Comparison of ENCODE assay signal across 21 cellular contexts in genomic region chr3:37329465-37329864, GRCh38.
DNase-seq lines count a peak whose midpoint lies in the region; ATAC-seq and TF ChIP-seq lines count a peak whose summit lies in the region.
"Had no signal": no experiment of that assay in that cellular context is flagged by ENCODE, and none has a peak within 500 bp of the region (broad histone marks: within the 10 kb centered on the region; RNA-seq: fewer than 3 reads in every experiment).

No MANE protein-coding gene starts in this region.

- peaks cover 17% of the 10 kb centered on the region for H3K4me1 ChIP-seq in left ventricle myocardium inferior
- H3K4me1 ChIP-seq in psoas muscle, result no peaks in the 10 kb centered on the region
- H3K4me1 ChIP-seq in subcutaneous abdominal adipose tissue (ENCODE audit: control insufficient read depth in 5 of 5, insufficient read depth in 5 of 5, low read length in 5 of 5), result peaks cover 0 to 30% (median 9%) of the 10 kb centered on the region in 5 donors
- H3K4me1 ChIP-seq: BE2C, HAP-1 had no signal

- H3K4me3 ChIP-seq in left ventricle myocardium inferior (peak overlapping the region; percentile 9), psoas muscle (peak overlapping the region; percentile 10), subcutaneous abdominal adipose tissue (ENCODE audit: low read depth in 1 of 5, low read length in 5 of 5) (peak overlapping the region in 1 of 5 donors; percentile 38)
- H3K4me3 ChIP-seq: GM23338, HAP-1 had no signal

- H3K9me3 ChIP-seq in left ventricle myocardium inferior (replicated peaks), result no peaks in the 10 kb centered on the region
- H3K9me3 ChIP-seq in psoas muscle, result no peaks in the 10 kb centered on the region
- H3K9me3 ChIP-seq in subcutaneous abdominal adipose tissue (ENCODE audit: control insufficient read depth in 5 of 5, low read length in 5 of 5), result no peaks in the 10 kb centered on the region
- H3K9me3 ChIP-seq: BE2C; BLaER1 treated with 17β-estradiol and CSF1 and Interleukin-3, amounts not matched to agents 10 nM and 100 nM; HAP-1 had no signal

- H3K27ac Mint-ChIP-seq in natural killer cell treated with Interleukin-12 subunit alpha and Interleukin-12 subunit beta and Interleukin-15 and Interleukin-18, amount 100 ng/mL, for 72 hours, result no peak overlapping the region
- H3K27ac Mint-ChIP-seq: CD4-positive, alpha-beta T cell; GM23338; HFFc6 had no signal

- H3K9ac ChIP-seq in subcutaneous abdominal adipose tissue (ENCODE audit: low read length in 5 of 5), result no peak overlapping the region

- intact Hi-C loops in left ventricle myocardium inferior (cut with micrococcal nuclease) (no loop called here), left ventricle myocardium superior (cut with micrococcal nuclease) (no loop called here), psoas muscle (cut with DNase I) (no loop called here)

- no peaks in the 10 kb centered on the region for H3K9me3 Mint-ChIP-seq in natural killer cell treated with Interleukin-12 subunit alpha and Interleukin-12 subunit beta and Interleukin-15 and Interleukin-18, amount 100 ng/mL, for 72 hours
- H3K9me3 Mint-ChIP-seq: CD4-positive, alpha-beta T cell; CD8-positive, alpha-beta memory T cell; GM23338; HFFc6 had no signal

- no peaks in the 10 kb centered on the region for H3K27me3 ChIP-seq in left ventricle myocardium inferior (ENCODE audit: low read depth)
- H3K27me3 ChIP-seq in psoas muscle (ENCODE audit: insufficient read depth in 3 of 3, low read length in 2 of 3), result no peaks in the 10 kb centered on the region
- H3K27me3 ChIP-seq in subcutaneous abdominal adipose tissue (ENCODE audit: control insufficient read depth in 5 of 5, insufficient read depth in 4 of 5, low read length in 5 of 5), result no peaks in the 10 kb centered on the region
- H3K27me3 ChIP-seq: BE2C; BLaER1 treated with 17β-estradiol and CSF1 and Interleukin-3, amounts not matched to agents 10 nM and 100 nM had no signal

- DNase-seq in left ventricle myocardium inferior (no peak), left ventricle myocardium superior (no peak), psoas muscle (no peak), GOT3 (lab: John Stamatoyannopoulos, UW) (no peak)
- no peak for DNase-seq in natural killer cell treated with Interleukin-12 subunit alpha and Interleukin-12 subunit beta and Interleukin-15 and Interleukin-18, amount 100 ng/mL, for 72 hours (ENCODE audit: low spot score)
- DNase-seq: ACHN; AML-193; BE2C; CD4-positive, alpha-beta T cell; CD8-positive, alpha-beta memory T cell; DMS53; DMS79 treated with DMSO at 0.1 percent for 48 hours; HFFc6 had no signal

- no peak for TF ChIP-seq CTCF in left ventricle myocardium inferior (IDR thresholded peaks at IDR 0.05; ENCODE audit: borderline replicate concordance)
- no peak for TF ChIP-seq CTCF in psoas muscle (IDR thresholded peaks at IDR 0.05)

- H3K36me3 Mint-ChIP-seq in natural killer cell treated with Interleukin-12 subunit alpha and Interleukin-12 subunit beta and Interleukin-15 and Interleukin-18, amount 100 ng/mL, for 72 hours, result peaks cover 52% of the 10 kb centered on the region

- no peak overlapping the region for H3K4me3 Mint-ChIP-seq in natural killer cell treated with Interleukin-12 subunit alpha and Interleukin-12 subunit beta and Interleukin-15 and Interleukin-18, amount 100 ng/mL, for 72 hours
- H3K4me3 Mint-ChIP-seq: CD14-positive monocyte; CD4-positive, alpha-beta T cell; CD8-positive, alpha-beta memory T cell; GM23338; HFFc6 had no signal

- H3K27ac ChIP-seq in left ventricle myocardium inferior (replicated peaks) (peak overlapping the region; percentile 16), psoas muscle (no peak overlapping the region), subcutaneous abdominal adipose tissue (ENCODE audit: low read depth, low read length) (peak overlapping the region; percentile 13)
- H3K27ac ChIP-seq: 22Rv1 had no signal

- ATAC-seq in left ventricle myocardium superior (no peak), SK-N-SH treated with all-trans-retinoic acid at 6 μM for 48 hours (no peak), psoas muscle (no peak), HG02678 (IDR thresholded peaks at IDR 0.05; ENCODE audit: unreplicated experiment) (no peak)
- ATAC-seq in natural killer cell treated with Interleukin-12 subunit alpha and Interleukin-12 subunit beta and Interleukin-15 and Interleukin-18, amount 100 ng/mL, for 72 hours, result no peak
- ATAC-seq: GM23338 had no signal

- peaks cover 81% of the 10 kb centered on the region for H3K36me3 ChIP-seq in left ventricle myocardium inferior
- H3K36me3 ChIP-seq in psoas muscle (ENCODE audit: insufficient read depth in 1 of 2, low read depth in 1 of 2), result peaks cover 15 to 97% of the 10 kb centered on the region in 2 donors
- H3K36me3 ChIP-seq in subcutaneous abdominal adipose tissue (ENCODE audit: control insufficient read depth in 5 of 5, insufficient read depth in 5 of 5, low read length in 5 of 5), result peaks cover 29 to 44% (median 40%) of the 10 kb centered on the region in 5 donors

- no peaks in the 10 kb centered on the region for H3K27me3 Mint-ChIP-seq in natural killer cell treated with Interleukin-12 subunit alpha and Interleukin-12 subunit beta and Interleukin-15 and Interleukin-18, amount 100 ng/mL, for 72 hours
- H3K27me3 Mint-ChIP-seq: CD4-positive, alpha-beta T cell; CD8-positive, alpha-beta memory T cell had no signal

- H3K4me1 Mint-ChIP-seq in natural killer cell treated with Interleukin-12 subunit alpha and Interleukin-12 subunit beta and Interleukin-15 and Interleukin-18, amount 100 ng/mL, for 72 hours (ENCODE audit: low read depth in 2 of 2), result peaks cover 12 to 25% of the 10 kb centered on the region in 2 donors
- H3K4me1 Mint-ChIP-seq: GM23338 had no signal

TF ChIP-seq in SK-N-SH treated with all-trans-retinoic acid at 6 μM for 48 hours, 23 proteins besides CTCF, POLR2A, EP300 and RAD21:
- no peak for TF ChIP-seq ZNF565 (CRISPR knock-in tag; conservative IDR thresholded peaks at IDR 0.05; ENCODE audit: low read depth)
- peak; percentile 87 for TF ChIP-seq ISL1 (CRISPR knock-in tag; IDR thresholded peaks at IDR 0.05)
